Comparison of ENCODE assay signal across 21 cellular contexts in the genomic region with DNA sequence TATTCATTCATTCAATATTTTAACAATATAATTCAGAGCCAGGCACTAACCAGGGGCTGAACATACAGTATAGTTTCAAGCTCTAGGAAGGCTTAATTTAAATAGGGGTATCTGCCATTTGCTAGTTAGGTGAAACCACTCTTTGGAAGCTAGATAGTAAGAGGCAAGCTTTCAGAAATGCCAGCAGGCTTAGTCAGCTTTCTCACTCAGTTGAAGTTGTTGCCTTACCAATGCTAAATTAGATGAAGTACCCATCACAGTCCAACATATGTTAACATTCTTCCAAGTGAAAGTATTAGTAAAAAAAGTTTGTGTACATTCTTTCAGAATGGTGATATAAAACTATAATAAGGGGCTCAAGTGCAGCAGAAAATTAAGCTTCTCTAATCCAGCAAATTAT.
A peak's percentile ranks its signal among the peaks of the same experiment; 100 is the strongest.
DNase-seq lines count a peak whose midpoint lies in the region; ATAC-seq, FAIRE-seq and TF ChIP-seq lines count a peak whose summit lies in the region.
"Had no signal": no experiment of that assay in that cellular context is flagged by ENCODE, and none has a peak within 500 bp of the region (broad histone marks: within the 10 kb centered on the region; RNA-seq: fewer than 3 reads in every experiment).

No MANE protein-coding gene starts in this region.

- H3K27ac ChIP-seq in left lung = no peak overlapping the region
- H3K27ac ChIP-seq: neutrophil, upper lobe of left lung had no signal

- no peak overlapping the region for H3K4me3 ChIP-seq in bronchial epithelial cell (ENCODE audit: low read depth, low read length)
- no peak overlapping the region for H3K4me3 ChIP-seq in left lung
- H3K4me3 ChIP-seq: mucosa of descending colon, upper lobe of left lung had no signal

- H3K4me1 ChIP-seq in left lung = no peaks in the 10 kb centered on the region
- H3K4me1 ChIP-seq: upper lobe of left lung had no signal

- no peak for FAIRE-seq in bronchial epithelial cell (lab: Jason Lieb, UNC)
- FAIRE-seq: GM12892 had no signal

- TF ChIP-seq CTCF in bronchial epithelial cell (IDR thresholded peaks at IDR 0.05; ENCODE audit: insufficient read depth, low read length, severe bottlenecking) (no peak), left lung (IDR thresholded peaks at IDR 0.05) (no peak)

- H3K9me3 ChIP-seq in left lung = no peaks in the 10 kb centered on the region
- H3K9me3 ChIP-seq: mucosa of descending colon, neutrophil, upper lobe of left lung had no signal

- DNase-seq in AG08395 (ENCODE audit: low spot score) = peak; percentile 27
- peak; percentile 8 for DNase-seq in HT1080 (ENCODE audit: low read depth)
- DNase-seq in bronchial epithelial cell (ENCODE audit: low read depth) = peak; percentile 7
- no peak for DNase-seq in left lung
- DNase-seq in SKM-1 treated with dmso at 0.1 percent for 144 hours (lab: John Stamatoyannopoulos, UW; ENCODE audit: unreplicated experiment) = no peak
- no peak for DNase-seq in KG1 (lab: John Stamatoyannopoulos, UW)
- DNase-seq in activated CD8-positive, alpha-beta memory T cell treated with anti-CD3 and anti-CD28 coated beads, Interleukin-2, amount 50 U/mL, for 48 hours = no peak
- DNase-seq: activated CD4-positive, alpha-beta T cell treated with anti-CD3 and anti-CD28 coated beads, Interleukin-2, amount 50 U/mL, for 4 hours; activated T-cell treated with anti-CD3 and anti-CD28 coated beads, Interleukin-2, amount 50 U/mL, for 24 hours; CD8-positive, alpha-beta memory T cell; effector CD4-positive, alpha-beta T cell; foreskin melanocyte; mucosa of descending colon; NCI-H1417 treated with DMSO at 0.1 percent for 48 hours; right cardiac atrium; RPMI8226; stimulated activated naive CD4-positive, alpha-beta T cell treated with Interleukin-2 at 50 U/mL for 16 hours; upper lobe of left lung had no signal

- intact Hi-C loops in left lung (cut with DNase I) = no loop called here

- H3K36me3 ChIP-seq in bronchial epithelial cell (ENCODE audit: control insufficient read depth, insufficient read depth, low read length) = no peaks in the 10 kb centered on the region
- peaks cover 0 to 7% of the 10 kb centered on the region in 2 donors for H3K36me3 ChIP-seq in left lung

- peak; percentile 21 for ATAC-seq in left lung
- no peak for ATAC-seq in HG02763 (IDR thresholded peaks at IDR 0.05; ENCODE audit: unreplicated experiment)
- ATAC-seq: mucosa of descending colon, right cardiac atrium had no signal

- H3K27me3 ChIP-seq in bronchial epithelial cell (ENCODE audit: control insufficient read depth, insufficient read depth, low read length) = no peaks in the 10 kb centered on the region
- H3K27me3 ChIP-seq in left lung = no peaks in the 10 kb centered on the region
- H3K27me3 ChIP-seq: neutrophil, upper lobe of left lung had no signal

Comparison
In these comparisons a context has a peak if more than half of its experiments do, and no peak if none do; other contexts are left out.
1. DNase-seq: peak in AG08395 (single experiment), HT1080 (single experiment) and bronchial epithelial cell (single experiment); none in left lung (0 of 2), SKM-1 treated with dmso at 0.1 percent for 144 hours (single experiment), KG1 (single experiment) and activated CD8-positive, alpha-beta memory T cell treated with anti-CD3 and anti-CD28 coated beads, Interleukin-2, amount 50 U/mL, for 48 hours (single experiment).